ENCODE assay signal across 1 cellular context in the genomic region with DNA sequence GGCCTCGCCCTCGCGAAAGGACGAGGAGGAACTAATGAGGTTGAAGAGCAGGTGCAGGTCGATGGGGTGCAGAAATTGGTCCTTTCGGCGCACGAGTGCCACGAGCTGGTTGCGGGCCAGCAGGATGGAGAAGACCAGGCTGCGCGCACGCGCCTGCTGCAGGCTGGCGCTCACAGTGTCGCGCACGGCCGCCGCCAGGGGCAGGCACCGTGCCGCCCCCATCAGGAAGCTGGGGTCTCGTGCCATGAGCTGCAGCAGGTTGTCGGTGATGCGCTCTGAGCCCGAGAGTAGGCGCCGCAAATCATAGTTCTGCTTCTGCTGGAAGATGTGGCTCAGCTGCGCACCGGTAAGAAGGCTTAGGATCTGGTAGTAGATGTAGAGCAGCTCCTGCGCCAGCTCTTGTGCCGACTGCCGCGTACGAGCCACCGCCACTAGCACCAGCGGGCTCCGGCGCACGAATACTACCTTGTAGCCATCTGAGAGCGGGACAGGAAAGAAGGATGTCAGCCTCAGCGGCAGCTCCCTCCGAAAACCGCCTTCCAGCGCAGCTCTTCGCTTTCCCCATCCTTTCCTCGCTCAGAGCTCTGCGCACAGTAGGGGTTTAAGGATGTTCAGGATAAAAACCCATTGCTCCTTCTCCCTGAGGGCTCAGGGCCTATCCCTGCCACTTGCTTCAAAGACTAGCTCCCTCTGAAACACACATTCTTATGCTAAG.
TF ChIP-seq lines count a peak whose summit lies in the region.

No MANE protein-coding gene starts in this region.

TF ChIP-seq in WTC11, 78 proteins besides CTCF, POLR2A, EP300 and RAD21 (continues in another document):
- TF ChIP-seq ZNF423 (CRISPR knock-in tag; IDR thresholded peaks at IDR 0.05) (no peak), ATF3 (CRISPR knock-in tag; conservative IDR thresholded peaks at IDR 0.05) (no peak), ZNF263 (CRISPR knock-in tag; IDR thresholded peaks at IDR 0.05; ENCODE audit: low read depth) (no peak), STAT6 (CRISPR knock-in tag; conservative IDR thresholded peaks at IDR 0.05; ENCODE audit: low read depth) (no peak), ZNF532 (CRISPR knock-in tag; IDR thresholded peaks at IDR 0.05; ENCODE audit: borderline replicate concordance) (no peak), MAX (CRISPR knock-in tag; IDR thresholded peaks at IDR 0.05) (peak; percentile 78; the same call in 1 of the 2 replicates), ZNF138 (CRISPR knock-in tag; conservative IDR thresholded peaks at IDR 0.05) (no peak), CBFB (CRISPR knock-in tag; IDR thresholded peaks at IDR 0.05; ENCODE audit: low read depth) (no peak), JUN (CRISPR knock-in tag; IDR thresholded peaks at IDR 0.05) (no peak), ZNF416 (CRISPR knock-in tag; IDR thresholded peaks at IDR 0.05) (no peak), NFYB (CRISPR knock-in tag; conservative IDR thresholded peaks at IDR 0.05; ENCODE audit: low read depth) (no peak), FOXJ3 (CRISPR knock-in tag; IDR thresholded peaks at IDR 0.05; ENCODE audit: borderline replicate concordance) (no peak), ZNF671 (CRISPR knock-in tag; IDR thresholded peaks at IDR 0.05) (no peak)
- TF ChIP-seq, protein P1, sequence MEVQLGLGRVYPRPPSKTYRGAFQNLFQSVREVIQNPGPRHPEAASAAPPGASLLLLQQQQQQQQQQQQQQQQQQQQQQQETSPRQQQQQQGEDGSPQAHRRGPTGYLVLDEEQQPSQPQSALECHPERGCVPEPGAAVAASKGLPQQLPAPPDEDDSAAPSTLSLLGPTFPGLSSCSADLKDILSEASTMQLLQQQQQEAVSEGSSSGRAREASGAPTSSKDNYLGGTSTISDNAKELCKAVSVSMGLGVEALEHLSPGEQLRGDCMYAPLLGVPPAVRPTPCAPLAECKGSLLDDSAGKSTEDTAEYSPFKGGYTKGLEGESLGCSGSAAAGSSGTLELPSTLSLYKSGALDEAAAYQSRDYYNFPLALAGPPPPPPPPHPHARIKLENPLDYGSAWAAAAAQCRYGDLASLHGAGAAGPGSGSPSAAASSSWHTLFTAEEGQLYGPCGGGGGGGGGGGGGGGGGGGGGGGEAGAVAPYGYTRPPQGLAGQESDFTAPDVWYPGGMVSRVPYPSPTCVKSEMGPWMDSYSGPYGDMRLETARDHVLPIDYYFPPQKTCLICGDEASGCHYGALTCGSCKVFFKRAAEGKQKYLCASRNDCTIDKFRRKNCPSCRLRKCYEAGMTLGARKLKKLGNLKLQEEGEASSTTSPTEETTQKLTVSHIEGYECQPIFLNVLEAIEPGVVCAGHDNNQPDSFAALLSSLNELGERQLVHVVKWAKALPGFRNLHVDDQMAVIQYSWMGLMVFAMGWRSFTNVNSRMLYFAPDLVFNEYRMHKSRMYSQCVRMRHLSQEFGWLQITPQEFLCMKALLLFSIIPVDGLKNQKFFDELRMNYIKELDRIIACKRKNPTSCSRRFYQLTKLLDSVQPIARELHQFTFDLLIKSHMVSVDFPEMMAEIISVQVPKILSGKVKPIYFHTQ (CRISPR knock-in tag; IDR thresholded peaks at IDR 0.05), result no peak
- TF ChIP-seq, protein P2, sequence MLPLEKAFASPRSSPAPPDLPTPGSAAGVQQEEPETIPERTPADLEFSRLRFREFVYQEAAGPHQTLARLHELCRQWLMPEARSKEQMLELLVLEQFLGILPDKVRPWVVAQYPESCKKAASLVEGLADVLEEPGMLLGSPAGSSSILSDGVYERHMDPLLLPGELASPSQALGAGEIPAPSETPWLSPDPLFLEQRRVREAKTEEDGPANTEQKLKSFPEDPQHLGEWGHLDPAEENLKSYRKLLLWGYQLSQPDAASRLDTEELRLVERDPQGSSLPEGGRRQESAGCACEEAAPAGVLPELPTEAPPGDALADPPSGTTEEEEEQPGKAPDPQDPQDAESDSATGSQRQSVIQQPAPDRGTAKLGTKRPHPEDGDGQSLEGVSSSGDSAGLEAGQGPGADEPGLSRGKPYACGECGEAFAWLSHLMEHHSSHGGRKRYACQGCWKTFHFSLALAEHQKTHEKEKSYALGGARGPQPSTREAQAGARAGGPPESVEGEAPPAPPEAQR (CRISPR knock-in tag; IDR thresholded peaks at IDR 0.05), result no peak
- TF ChIP-seq, protein P3, sequence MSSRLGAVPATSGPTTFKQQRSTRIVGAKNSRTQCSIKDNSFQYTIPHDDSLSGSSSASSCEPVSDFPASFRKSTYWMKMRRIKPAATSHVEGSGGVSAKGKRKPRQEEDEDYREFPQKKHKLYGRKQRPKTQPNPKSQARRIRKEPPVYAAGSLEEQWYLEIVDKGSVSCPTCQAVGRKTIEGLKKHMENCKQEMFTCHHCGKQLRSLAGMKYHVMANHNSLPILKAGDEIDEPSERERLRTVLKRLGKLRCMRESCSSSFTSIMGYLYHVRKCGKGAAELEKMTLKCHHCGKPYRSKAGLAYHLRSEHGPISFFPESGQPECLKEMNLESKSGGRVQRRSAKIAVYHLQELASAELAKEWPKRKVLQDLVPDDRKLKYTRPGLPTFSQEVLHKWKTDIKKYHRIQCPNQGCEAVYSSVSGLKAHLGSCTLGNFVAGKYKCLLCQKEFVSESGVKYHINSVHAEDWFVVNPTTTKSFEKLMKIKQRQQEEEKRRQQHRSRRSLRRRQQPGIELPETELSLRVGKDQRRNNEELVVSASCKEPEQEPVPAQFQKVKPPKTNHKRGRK (CRISPR knock-in tag; IDR thresholded peaks at IDR 0.05; ENCODE audit: borderline replicate concordance), result no peak
- TF ChIP-seq, protein P4, sequence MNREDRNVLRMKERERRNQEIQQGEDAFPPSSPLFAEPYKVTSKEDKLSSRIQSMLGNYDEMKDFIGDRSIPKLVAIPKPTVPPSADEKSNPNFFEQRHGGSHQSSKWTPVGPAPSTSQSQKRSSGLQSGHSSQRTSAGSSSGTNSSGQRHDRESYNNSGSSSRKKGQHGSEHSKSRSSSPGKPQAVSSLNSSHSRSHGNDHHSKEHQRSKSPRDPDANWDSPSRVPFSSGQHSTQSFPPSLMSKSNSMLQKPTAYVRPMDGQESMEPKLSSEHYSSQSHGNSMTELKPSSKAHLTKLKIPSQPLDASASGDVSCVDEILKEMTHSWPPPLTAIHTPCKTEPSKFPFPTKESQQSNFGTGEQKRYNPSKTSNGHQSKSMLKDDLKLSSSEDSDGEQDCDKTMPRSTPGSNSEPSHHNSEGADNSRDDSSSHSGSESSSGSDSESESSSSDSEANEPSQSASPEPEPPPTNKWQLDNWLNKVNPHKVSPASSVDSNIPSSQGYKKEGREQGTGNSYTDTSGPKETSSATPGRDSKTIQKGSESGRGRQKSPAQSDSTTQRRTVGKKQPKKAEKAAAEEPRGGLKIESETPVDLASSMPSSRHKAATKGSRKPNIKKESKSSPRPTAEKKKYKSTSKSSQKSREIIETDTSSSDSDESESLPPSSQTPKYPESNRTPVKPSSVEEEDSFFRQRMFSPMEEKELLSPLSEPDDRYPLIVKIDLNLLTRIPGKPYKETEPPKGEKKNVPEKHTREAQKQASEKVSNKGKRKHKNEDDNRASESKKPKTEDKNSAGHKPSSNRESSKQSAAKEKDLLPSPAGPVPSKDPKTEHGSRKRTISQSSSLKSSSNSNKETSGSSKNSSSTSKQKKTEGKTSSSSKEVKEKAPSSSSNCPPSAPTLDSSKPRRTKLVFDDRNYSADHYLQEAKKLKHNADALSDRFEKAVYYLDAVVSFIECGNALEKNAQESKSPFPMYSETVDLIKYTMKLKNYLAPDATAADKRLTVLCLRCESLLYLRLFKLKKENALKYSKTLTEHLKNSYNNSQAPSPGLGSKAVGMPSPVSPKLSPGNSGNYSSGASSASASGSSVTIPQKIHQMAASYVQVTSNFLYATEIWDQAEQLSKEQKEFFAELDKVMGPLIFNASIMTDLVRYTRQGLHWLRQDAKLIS (CRISPR knock-in tag; IDR thresholded peaks at IDR 0.05; ENCODE audit: borderline replicate concordance), result no peak
- TF ChIP-seq, protein P5, sequence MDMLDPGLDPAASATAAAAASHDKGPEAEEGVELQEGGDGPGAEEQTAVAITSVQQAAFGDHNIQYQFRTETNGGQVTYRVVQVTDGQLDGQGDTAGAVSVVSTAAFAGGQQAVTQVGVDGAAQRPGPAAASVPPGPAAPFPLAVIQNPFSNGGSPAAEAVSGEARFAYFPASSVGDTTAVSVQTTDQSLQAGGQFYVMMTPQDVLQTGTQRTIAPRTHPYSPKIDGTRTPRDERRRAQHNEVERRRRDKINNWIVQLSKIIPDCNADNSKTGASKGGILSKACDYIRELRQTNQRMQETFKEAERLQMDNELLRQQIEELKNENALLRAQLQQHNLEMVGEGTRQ (CRISPR knock-in tag; IDR thresholded peaks at IDR 0.05), result 0 out of 2 replicates have a peak, but pooled peaks have one; percentile 22
- TF ChIP-seq, protein P6, sequence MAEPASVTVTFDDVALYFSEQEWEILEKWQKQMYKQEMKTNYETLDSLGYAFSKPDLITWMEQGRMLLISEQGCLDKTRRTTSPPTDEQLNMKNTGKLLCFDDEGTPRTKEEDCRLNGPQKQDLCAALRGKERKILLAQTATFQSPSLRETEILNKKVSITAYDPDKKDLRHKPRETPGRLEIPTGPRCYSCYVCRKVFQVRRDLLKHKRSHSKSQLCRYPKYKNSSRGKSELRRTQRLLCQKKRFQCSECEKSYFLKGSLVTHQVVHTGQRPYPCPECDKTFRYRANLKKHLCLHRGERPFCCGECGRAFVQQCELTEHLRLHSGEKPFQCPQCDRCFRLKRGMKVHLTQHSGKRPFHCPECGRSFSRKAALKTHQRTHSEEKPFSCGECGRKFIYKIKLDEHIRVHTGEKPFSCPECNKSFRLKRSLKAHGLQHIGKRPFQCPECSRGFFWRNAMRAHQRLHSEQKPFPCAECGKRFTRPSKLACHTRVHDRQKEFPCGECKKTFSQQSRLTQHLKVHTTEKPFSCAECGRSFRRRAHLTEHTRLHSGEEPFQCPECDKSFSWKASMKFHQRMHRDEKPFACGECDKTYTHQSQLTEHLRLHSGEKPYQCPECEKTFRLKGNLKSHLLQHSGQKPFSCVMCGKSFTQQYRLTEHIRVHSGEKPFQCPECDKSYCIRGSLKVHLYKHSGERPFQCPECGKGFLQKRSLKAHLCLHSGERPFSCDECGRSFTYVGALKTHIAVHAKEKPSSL (CRISPR knock-in tag; conservative IDR thresholded peaks at IDR 0.05), result no peak
